In the genomic region with DNA sequence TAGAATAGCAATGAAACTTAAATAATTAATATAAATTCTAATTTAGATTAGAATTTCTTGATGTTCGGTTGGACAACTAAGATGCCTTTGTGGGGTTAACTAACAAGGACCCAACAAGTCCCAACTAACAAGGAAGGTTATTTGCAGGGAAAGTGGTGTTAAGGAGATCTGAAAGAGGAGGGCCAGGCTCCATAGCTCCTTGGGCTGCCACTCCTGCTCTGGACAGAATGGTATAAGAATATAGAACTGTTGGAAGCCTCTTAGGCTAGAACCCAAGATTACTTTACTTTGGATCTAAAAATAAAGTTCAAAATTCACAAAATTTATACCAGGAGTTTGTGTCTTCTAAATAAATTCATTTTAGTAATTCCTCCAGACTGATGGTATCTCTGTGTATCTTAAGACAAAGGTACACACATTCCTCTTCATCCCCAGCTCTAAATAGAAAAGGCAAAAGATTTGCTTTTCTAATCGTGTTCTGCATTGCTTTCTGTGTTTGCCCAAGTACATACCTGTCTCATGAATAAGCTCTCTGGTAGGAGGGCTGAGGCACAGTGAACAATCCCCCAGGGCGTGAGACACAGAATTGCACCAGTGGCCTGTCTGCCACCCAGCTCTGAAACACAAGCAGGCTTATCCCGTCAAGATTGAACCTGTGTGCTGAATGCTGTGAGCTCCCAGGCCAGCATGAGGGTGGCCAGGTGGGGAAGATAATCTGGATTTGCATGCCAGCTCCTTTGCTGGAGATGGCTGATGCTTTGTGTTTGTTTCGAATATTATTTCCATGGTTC, we compare ENCODE assay signal across 10 cellular contexts.
DNase-seq lines count a peak whose midpoint lies in the region; ATAC-seq, FAIRE-seq and TF ChIP-seq lines count a peak whose summit lies in the region.
"Had no signal": no experiment of that assay in that cellular context is flagged by ENCODE, and none has a peak within 500 bp of the region (broad histone marks: within the 10 kb centered on the region; RNA-seq: fewer than 3 reads in every experiment).

No MANE protein-coding gene starts in this region.

- TF ChIP-seq EP300 in HepG2 (IDR thresholded peaks at IDR 0.05; ENCODE audit: low read depth in 2 of 2, low read length in 2 of 2) (no peak), HepG2 (CRISPR knock-in tag; IDR thresholded peaks at IDR 0.05; ENCODE audit: borderline replicate concordance) (no peak)

- BruUV-seq in HepG2 (replicated peaks; lab: Mats Ljungman, UMichigan) = no TSS peak

- H3K4me3 Mint-ChIP-seq in brain = peak overlapping the region in 2 of 5 experiments; percentile 6 to 40

- H2AFZ ChIP-seq in HepG2 (ENCODE audit: low read length) = no peak overlapping the region

- in situ Hi-C loops in HepG2 (cut with HindIII; ENCODE audit: extremely low pct_ligation_motif_present, low pct_unique_long_range_greater_than_20kb) = no loop called here

- no peak; the same call in 2 of the 3 replicates for ATAC-seq in HepG2
- no peak for ATAC-seq in HG02970 (IDR thresholded peaks at IDR 0.05; ENCODE audit: low FRiP score, unreplicated experiment)
- ATAC-seq in HG03460 (IDR thresholded peaks at IDR 0.05; ENCODE audit: unreplicated experiment) = no peak
- no peak for ATAC-seq in GM18909 (IDR thresholded peaks at IDR 0.05; ENCODE audit: poor library complexity, unreplicated experiment)
- ATAC-seq: activated CD4-positive, CD25-positive, alpha-beta regulatory T cell treated with anti-CD3 and anti-CD28 coated beads, Interleukin-2, amount 50 U/mL, for 24 hours had no signal

- H3K4me1 Mint-ChIP-seq in brain = peaks cover 69% of the 10 kb centered on the region

- H3K27me3 Mint-ChIP-seq in brain = peaks cover 2% of the 10 kb centered on the region

- H3K36me3 ChIP-seq in HepG2 (replicated peaks in 1 of 2; ENCODE audit: control insufficient read depth in 1 of 2, insufficient read depth in 2 of 2, low read length in 2 of 2) = no peaks in the 10 kb centered on the region

- no peak for TF ChIP-seq CTCF in AG04449 (IDR thresholded peaks at IDR 0.05; ENCODE audit: insufficient read depth, low read length, missing control alignments)
- no peak for TF ChIP-seq CTCF in brain (conservative IDR thresholded peaks at IDR 0.05)
- no peak for TF ChIP-seq CTCF in HepG2 (CRISPR knock-in tag; IDR thresholded peaks at IDR 0.05)

- no peaks in the 10 kb centered on the region for H3K9me3 ChIP-seq in HepG2 (ENCODE audit: low read length)

- no peaks in the 10 kb centered on the region for H3K79me2 ChIP-seq in HepG2 (ENCODE audit: insufficient read depth, low read length)

- FAIRE-seq in HTR-8/SVneo (lab: Jason Lieb, UNC) (no peak), HepG2 (lab: Jason Lieb, UNC) (no peak)

- no peak for TF ChIP-seq RAD21 in HepG2 (CRISPR knock-in tag; IDR thresholded peaks at IDR 0.05)

- POLR2A ChIA-PET in AG04449 (lab: Yijun Ruan, JAX) (interaction anchor here (0.6 to 4.7 kb wide), 4 partner anchors 24 to 118 kb away, joined by 3 to 82 read pairs (median 4); no protein-coding TSS in a partner anchor), HepG2 (lab: Yijun Ruan, JAX) (no interaction called here)

- H3K4me3 ChIP-seq in AG04449 (ENCODE audit: low read depth, low read length) (peak overlapping the region; percentile 19), HepG2 (replicated peaks in 1 of 3; ENCODE audit: insufficient read depth in 1 of 3, low read depth in 2 of 3, low read length in 3 of 3) (no peak overlapping the region)

- 15% methylated on average over 5 of the region's 5 CpGs for WGBS in HepG2 (ENCODE audit: low lambda C conversion rate)

- TF ChIP-seq POLR2A in HepG2 (IDR thresholded peaks at IDR 0.05; ENCODE audit: insufficient read depth in 1 of 2, low read depth in 2 of 2, low read length in 2 of 2) = no peak

- no peaks in the 10 kb centered on the region for H4K20me1 ChIP-seq in HepG2 (ENCODE audit: insufficient read depth, low read length)

- no peak overlapping the region for H3K27ac ChIP-seq in HepG2 (ENCODE audit: extremely low read length, insufficient read depth, low read length)

- no peak overlapping the region for H3K9ac ChIP-seq in HepG2 (ENCODE audit: insufficient read depth, low read depth, low read length)

- intact Hi-C loops in HepG2 (cut with micrococcal nuclease; ENCODE audit: unreplicated experiment) = no loop called here

- DNase-seq in AG04449 (ENCODE audit: low read depth, low spot score) = peak; percentile 61
- DNase-seq in HTR-8/SVneo (ENCODE audit: insufficient read length, low spot score) = peak; percentile 57
- peak; percentile 10 for DNase-seq in HepG2 (ENCODE audit: low spot score)
- no peak for DNase-seq in retina
- DNase-seq: NCI-H2227 treated with DMSO at 0.1 percent for 48 hours had no signal

- H3K27me3 ChIP-seq in HepG2 (ENCODE audit: control insufficient read depth in 1 of 2, insufficient read depth in 2 of 2, low read length in 2 of 2) = peaks cover 0 to 22% of the 10 kb centered on the region in 2 experiments; a peak in 1 of 5 replicates

- no peaks in the 10 kb centered on the region for H3K36me3 Mint-ChIP-seq in brain

- CTCF ChIA-PET in AG04449 (lab: Yijun Ruan, JAX) (interaction anchor here (0.9 to 1.6 kb wide), 6 partner anchors 13 to 314 kb away, joined by 3 to 5 read pairs (median 4); a partner anchor contains a TSS), HepG2 (lab: Yijun Ruan, JAX; ENCODE audit: low intra/inter-chr PET ratio, low total read pairs) (no interaction called here)

- H3K27ac Mint-ChIP-seq in brain = peak overlapping the region in 3 of 5 experiments; percentile 16 to 80 (median 23)

- no peak overlapping the region for H3K4me2 ChIP-seq in HepG2 (ENCODE audit: low read depth, low read length)

- H3K9me3 Mint-ChIP-seq in brain = peaks cover 0 to 1% (median 0%) of the 10 kb centered on the region in 5 experiments

- H3K4me1 ChIP-seq in HepG2 (ENCODE audit: insufficient read depth, low read length) = no peaks in the 10 kb centered on the region

TF ChIP-seq in HepG2, 621 proteins besides CTCF, POLR2A, EP300 and RAD21:
- TF ChIP-seq SKI (IDR thresholded peaks at IDR 0.05; ENCODE audit: partially characterized antibody) (no peak), RORA (CRISPR knock-in tag; IDR thresholded peaks at IDR 0.05) (no peak), SP140L (CRISPR knock-in tag; IDR thresholded peaks at IDR 0.05; ENCODE audit: borderline replicate concordance) (no peak)
- TF ChIP-seq, protein P1, sequence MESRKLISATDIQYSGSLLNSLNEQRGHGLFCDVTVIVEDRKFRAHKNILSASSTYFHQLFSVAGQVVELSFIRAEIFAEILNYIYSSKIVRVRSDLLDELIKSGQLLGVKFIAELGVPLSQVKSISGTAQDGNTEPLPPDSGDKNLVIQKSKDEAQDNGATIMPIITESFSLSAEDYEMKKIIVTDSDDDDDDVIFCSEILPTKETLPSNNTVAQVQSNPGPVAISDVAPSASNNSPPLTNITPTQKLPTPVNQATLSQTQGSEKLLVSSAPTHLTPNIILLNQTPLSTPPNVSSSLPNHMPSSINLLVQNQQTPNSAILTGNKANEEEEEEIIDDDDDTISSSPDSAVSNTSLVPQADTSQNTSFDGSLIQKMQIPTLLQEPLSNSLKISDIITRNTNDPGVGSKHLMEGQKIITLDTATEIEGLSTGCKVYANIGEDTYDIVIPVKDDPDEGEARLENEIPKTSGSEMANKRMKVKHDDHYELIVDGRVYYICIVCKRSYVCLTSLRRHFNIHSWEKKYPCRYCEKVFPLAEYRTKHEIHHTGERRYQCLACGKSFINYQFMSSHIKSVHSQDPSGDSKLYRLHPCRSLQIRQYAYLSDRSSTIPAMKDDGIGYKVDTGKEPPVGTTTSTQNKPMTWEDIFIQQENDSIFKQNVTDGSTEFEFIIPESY (CRISPR knock-in tag; IDR thresholded peaks at IDR 0.05) = no peak
